ENCODE assay signal across 13 cellular contexts in genomic region chr7:127943541-127944521, GRCh38.
A peak's percentile ranks its signal among the peaks of the same experiment; 100 is the strongest.
DNase-seq lines count a peak whose midpoint lies in the region; ATAC-seq lines count a peak whose summit lies in the region.
"Had no signal": no experiment of that assay in that cellular context is flagged by ENCODE, and none has a peak within 500 bp of the region (broad histone marks: within the 10 kb centered on the region; RNA-seq: fewer than 3 reads in every experiment).

No MANE protein-coding gene starts in this region.

- H3K4me3 Mint-ChIP-seq in activated CD4-positive, alpha-beta memory T cell treated with anti-CD3 and anti-CD28 coated beads, Interleukin-2, amount 10 ng/mL, durations not matched to agents 7 days and 5 days = no peak overlapping the region
- H3K4me3 Mint-ChIP-seq: activated CD4-positive, alpha-beta T cell treated with anti-CD3 and anti-CD28 coated beads for 36 hours; activated naive CD4-positive, alpha-beta T cell treated with anti-CD3 and anti-CD28 coated beads, Interleukin-2, amount 10 ng/mL, durations not matched to agents 7 days and 5 days had no signal

- ATAC-seq in GM18909 (IDR thresholded peaks at IDR 0.05; ENCODE audit: poor library complexity, unreplicated experiment) = no peak
- ATAC-seq: activated CD4-positive, alpha-beta T cell treated with anti-CD3 and anti-CD28 coated beads for 36 hours had no signal

- CTCF ChIA-PET in activated CD4-positive, alpha-beta memory T cell treated with anti-CD3 and anti-CD28 coated beads, Interleukin-2, amount 10 ng/mL, durations not matched to agents 7 days and 5 days (lab: Charles Lee) = no interaction called here

- no peak overlapping the region for H3K27ac Mint-ChIP-seq in activated CD4-positive, alpha-beta memory T cell treated with anti-CD3 and anti-CD28 coated beads, Interleukin-2, amount 10 ng/mL, durations not matched to agents 7 days and 5 days
- H3K27ac Mint-ChIP-seq: activated CD4-positive, alpha-beta T cell treated with anti-CD3 and anti-CD28 coated beads for 36 hours; activated naive CD4-positive, alpha-beta T cell treated with anti-CD3 and anti-CD28 coated beads, Interleukin-2, amount 10 ng/mL, durations not matched to agents 7 days and 5 days had no signal

- H3K4me1 Mint-ChIP-seq in activated CD4-positive, alpha-beta memory T cell treated with anti-CD3 and anti-CD28 coated beads, Interleukin-2, amount 10 ng/mL, durations not matched to agents 7 days and 5 days = peaks cover 3% of the 10 kb centered on the region
- H3K4me1 Mint-ChIP-seq: activated naive CD4-positive, alpha-beta T cell treated with anti-CD3 and anti-CD28 coated beads, Interleukin-2, amount 10 ng/mL, durations not matched to agents 7 days and 5 days had no signal

- DNase-seq in Ammon's horn (ENCODE audit: low spot score) = peak; percentile 93
- DNase-seq in NCI-H1105 (lab: John Stamatoyannopoulos, UW) = peak; percentile 78
- peak in 54 of 56 donors; percentile 14 to 90 (median 73) for DNase-seq in amygdala (lab: John Stamatoyannopoulos, UW)
- peak; percentile 86 for DNase-seq in inferior parietal cortex (ENCODE audit: extremely low spot score)
- DNase-seq in NCI-H226 = no peak
- DNase-seq in effector CD4-positive, alpha-beta T cell = no peak
- no peak for DNase-seq in activated CD4-positive, alpha-beta memory T cell treated with anti-CD3 and anti-CD28 coated beads, Interleukin-2, amount 10 ng/mL, durations not matched to agents 7 days and 5 days
- DNase-seq: activated CD4-positive, alpha-beta T cell treated with anti-CD3 and anti-CD28 coated beads for 36 hours; activated naive CD4-positive, alpha-beta T cell treated with anti-CD3 and anti-CD28 coated beads, Interleukin-2, amount 10 ng/mL, durations not matched to agents 7 days and 5 days; Karpas-422; mammary epithelial cell; thyroid gland had no signal

- no peaks in the 10 kb centered on the region for H3K27me3 Mint-ChIP-seq in activated CD4-positive, alpha-beta memory T cell treated with anti-CD3 and anti-CD28 coated beads, Interleukin-2, amount 10 ng/mL, durations not matched to agents 7 days and 5 days
- H3K27me3 Mint-ChIP-seq: activated CD4-positive, alpha-beta T cell treated with anti-CD3 and anti-CD28 coated beads for 36 hours; activated naive CD4-positive, alpha-beta T cell treated with anti-CD3 and anti-CD28 coated beads, Interleukin-2, amount 10 ng/mL, durations not matched to agents 7 days and 5 days had no signal

- peaks cover 20% of the 10 kb centered on the region for H3K36me3 Mint-ChIP-seq in activated CD4-positive, alpha-beta memory T cell treated with anti-CD3 and anti-CD28 coated beads, Interleukin-2, amount 10 ng/mL, durations not matched to agents 7 days and 5 days (ENCODE audit: low read depth)

- H3K9me3 Mint-ChIP-seq in activated CD4-positive, alpha-beta memory T cell treated with anti-CD3 and anti-CD28 coated beads, Interleukin-2, amount 10 ng/mL, durations not matched to agents 7 days and 5 days = no peaks in the 10 kb centered on the region
- H3K9me3 Mint-ChIP-seq: activated naive CD4-positive, alpha-beta T cell treated with anti-CD3 and anti-CD28 coated beads, Interleukin-2, amount 10 ng/mL, durations not matched to agents 7 days and 5 days had no signal

- POLR2A ChIA-PET in activated CD4-positive, alpha-beta memory T cell treated with anti-CD3 and anti-CD28 coated beads, Interleukin-2, amount 10 ng/mL, durations not matched to agents 7 days and 5 days (lab: Charles Lee) = no interaction called here

Comparison
In these comparisons a context has a peak if more than half of its experiments do, and no peak if none do; other contexts are left out.
1. DNase-seq: peak in Ammon's horn (single experiment), NCI-H1105 (single experiment), amygdala (54 of 56) and inferior parietal cortex (single experiment); none in NCI-H226 (single experiment), effector CD4-positive, alpha-beta T cell (single experiment) and activated CD4-positive, alpha-beta memory T cell treated with anti-CD3 and anti-CD28 coated beads, Interleukin-2, amount 10 ng/mL, durations not matched to agents 7 days and 5 days (single experiment).